In genomic region chr7:108525327-108525984, GRCh38 we compare ENCODE assay signal across 8 cellular contexts. TPM values are rescaled to one million over a fixed set of nuclear protein-coding genes. Genes with fewer than 3 reads are reported as not detected.
DNase-seq lines count a peak whose midpoint lies in the region; ATAC-seq and TF ChIP-seq lines count a peak whose summit lies in the region.

No MANE protein-coding gene starts in this region.

- no peaks in the 10 kb centered on the region for H3K36me3 Mint-ChIP-seq in nephron (ENCODE audit: low read depth)

- peak overlapping the region; percentile 80 to 94 (median 92) for H3K27ac Mint-ChIP-seq in nephron

- peak overlapping the region; percentile 85 to 93 (median 88) for H3K4me3 Mint-ChIP-seq in nephron

- peaks cover 33% of the 10 kb centered on the region for H3K79me2 ChIP-seq in fibroblast of lung (ENCODE audit: control insufficient read depth, insufficient read depth, low read length)

- peak; percentile 78 for DNase-seq in AG08396 (ENCODE audit: low spot score)
- DNase-seq in NCI-H1105 (lab: John Stamatoyannopoulos, UW) = peak; percentile 78
- DNase-seq in UCSD-AML1 (lab: John Stamatoyannopoulos, UW; ENCODE audit: unreplicated experiment) = peak; percentile 81
- DNase-seq in fibroblast of lung (ENCODE audit: low read depth in 2 of 2) = peak; percentile 86 to 89
- DNase-seq in OCI-M2 (lab: John Stamatoyannopoulos, UW; ENCODE audit: unreplicated experiment) = no peak

- H2AFZ ChIP-seq in fibroblast of lung (ENCODE audit: low read length) = peak overlapping the region; percentile 44

- H3K9me3 ChIP-seq in fibroblast of lung (ENCODE audit: control insufficient read depth, insufficient read depth, low read depth, low read length) = no peaks in the 10 kb centered on the region

- TF ChIP-seq CTCF in fibroblast of lung (conservative IDR thresholded peaks at IDR 0.05 in 1 of 2, IDR thresholded peaks at IDR 0.05 in 1 of 2; ENCODE audit: low read depth in 1 of 2, low read length in 2 of 2) (no peak), nephron (IDR thresholded peaks at IDR 0.05; ENCODE audit: unreplicated experiment in 3 of 3) (no peak)

- H3K4me1 ChIP-seq in fibroblast of lung (ENCODE audit: control insufficient read depth, extremely low read depth, insufficient read depth, low read length) = peaks cover 4% of the 10 kb centered on the region

- H3K4me1 Mint-ChIP-seq in nephron = peaks cover 33% of the 10 kb centered on the region

- H3K36me3 ChIP-seq in fibroblast of lung (ENCODE audit: control insufficient read depth, insufficient read depth, low read length) = no peaks in the 10 kb centered on the region

- H3K27ac ChIP-seq in fibroblast of lung (ENCODE audit: insufficient read depth, low read length) = peak overlapping the region; percentile 99

- ATAC-seq in GM18498 (IDR thresholded peaks at IDR 0.05; ENCODE audit: unreplicated experiment) (peak; percentile 53), HG02798 (IDR thresholded peaks at IDR 0.05; ENCODE audit: poor library complexity, unreplicated experiment) (peak; percentile 51)

- peak overlapping the region; percentile 79 for H3K4me2 ChIP-seq in fibroblast of lung (ENCODE audit: extremely low read depth, insufficient read depth, low read length)

- no peaks in the 10 kb centered on the region for H3K27me3 ChIP-seq in fibroblast of lung (ENCODE audit: control insufficient read depth, insufficient read depth, low read length)

- no peaks in the 10 kb centered on the region for H3K27me3 Mint-ChIP-seq in nephron (ENCODE audit: low read depth)

- H4K20me1 ChIP-seq in fibroblast of lung (ENCODE audit: control insufficient read depth, extremely low read depth, insufficient read depth, low read length) = no peaks in the 10 kb centered on the region

- H3K4me3 ChIP-seq in fibroblast of lung (replicated peaks in 1 of 4; ENCODE audit: control extremely low read depth in 1 of 4, insufficient read depth in 1 of 4, low read depth in 3 of 4, low read length in 4 of 4) = peak overlapping the region; percentile 85 to 99 (median 90)

- H3K9ac ChIP-seq in fibroblast of lung (ENCODE audit: insufficient read depth, low read length) = peak overlapping the region; percentile 93

- no peaks in the 10 kb centered on the region for H3K9me3 Mint-ChIP-seq in nephron

RNA-seq across cellular contexts. Expression of gene PNPLA8, which starts 0.5 kb away (rescaled TPM):
- 35.7 and 36.7 TPM in 2 replicates for total RNA-seq in fibroblast of lung
- polyA plus RNA-seq in fibroblast of lung = 21.5 and 27.9 TPM in 2 replicates
- 16.0 and 18.4 TPM in 2 replicates for polyA plus RNA-seq in fibroblast of lung (2012)
- polyA minus RNA-seq in fibroblast of lung (ENCODE audit: low replicate concordance) = 0.78 and 1.5 TPM in 2 replicates

RNA-seq across cellular contexts. Expression of gene THAP5, which starts 44.0 kb away (rescaled TPM):
- total RNA-seq in fibroblast of lung = 23.4 and 24.1 TPM in 2 replicates
- polyA plus RNA-seq in fibroblast of lung = 11.9 and 18.4 TPM in 2 replicates
- polyA plus RNA-seq in fibroblast of lung (2012) = 11.6 and 13.3 TPM in 2 replicates
- 1.4 and 1.8 TPM in 2 replicates for polyA minus RNA-seq in fibroblast of lung (ENCODE audit: low replicate concordance)

RNA-seq across cellular contexts. Expression of gene DNAJB9, which starts 44.2 kb away (rescaled TPM):
- total RNA-seq in fibroblast of lung = 52.4 and 56.8 TPM in 2 replicates
- 6.7 and 8.3 TPM in 2 replicates for polyA plus RNA-seq in fibroblast of lung
- 10.9 and 13.1 TPM in 2 replicates for polyA plus RNA-seq in fibroblast of lung (2012)
- polyA minus RNA-seq in fibroblast of lung (ENCODE audit: low replicate concordance) = 0.51 TPM in 1 of 2 replicates, not detected in the other
